Comparison of ENCODE assay signal across 11 cellular contexts in the genomic region with DNA sequence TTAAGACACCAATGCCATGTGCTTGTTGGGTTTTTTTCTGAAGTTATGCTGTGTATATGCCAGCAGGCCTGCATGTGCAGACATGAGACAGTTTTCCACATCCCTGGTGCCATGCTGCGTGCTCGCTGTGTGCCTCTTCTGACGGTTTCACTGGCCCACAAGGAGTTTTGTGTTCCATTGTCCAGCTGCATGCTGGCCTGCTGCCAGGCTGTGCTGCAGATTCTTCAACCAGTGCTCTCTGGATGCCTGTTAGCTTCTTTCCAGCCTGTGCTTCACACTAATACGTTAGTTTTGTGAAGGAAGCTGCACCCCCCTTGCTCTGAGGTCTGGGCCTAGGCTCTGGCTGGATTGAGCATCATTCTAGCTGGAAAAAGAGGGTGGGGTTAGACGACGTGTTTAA. TPM values are rescaled to one million over a fixed set of nuclear protein-coding genes. Genes with fewer than 3 reads are reported as not detected.
DNase-seq lines count a peak whose midpoint lies in the region; ATAC-seq and TF ChIP-seq lines count a peak whose summit lies in the region.
"Had no signal": no experiment of that assay in that cellular context is flagged by ENCODE, and none has a peak within 500 bp of the region (broad histone marks: within the 10 kb centered on the region; RNA-seq: fewer than 3 reads in every experiment).

No MANE protein-coding gene starts in this region.

- no peak overlapping the region for H3K4me3 Mint-ChIP-seq in stimulated activated naive CD8-positive, alpha-beta T cell treated with anti-CD3 and anti-CD28 coated beads, Interleukin-15, Interleukin-2, amounts not matched to agents 100 ng/mL and 50 ng/mL, for 24 hours
- H3K4me3 Mint-ChIP-seq in activated T-helper 17 cell treated with anti-CD3 and anti-CD28 coated beads, Interleukin-2, amount 50 U/mL, for 72 hours, result peak overlapping the region; percentile 64
- H3K4me3 Mint-ChIP-seq in MCF 10A (ENCODE audit: unreplicated experiment), result no peak overlapping the region

- H3K9me3 Mint-ChIP-seq in stimulated activated naive CD8-positive, alpha-beta T cell treated with anti-CD3 and anti-CD28 coated beads, Interleukin-15, Interleukin-2, amounts not matched to agents 100 ng/mL and 50 ng/mL, for 24 hours, result no peaks in the 10 kb centered on the region
- no peaks in the 10 kb centered on the region for H3K9me3 Mint-ChIP-seq in activated T-helper 17 cell treated with anti-CD3 and anti-CD28 coated beads, Interleukin-2, amount 50 U/mL, for 72 hours
- no peaks in the 10 kb centered on the region for H3K9me3 Mint-ChIP-seq in MCF 10A (ENCODE audit: unreplicated experiment)

- CTCF ChIA-PET in MCF 10A (lab: Yijun Ruan, JAX), result interaction anchor here (0.7 kb wide), 1 partner anchor 17 kb away, joined by 3 read pairs; no protein-coding TSS in a partner anchor

- peak overlapping the region; percentile 65 for H3K27ac Mint-ChIP-seq in stimulated activated naive CD8-positive, alpha-beta T cell treated with anti-CD3 and anti-CD28 coated beads, Interleukin-15, Interleukin-2, amounts not matched to agents 100 ng/mL and 50 ng/mL, for 24 hours
- peak overlapping the region; percentile 82 for H3K27ac Mint-ChIP-seq in activated T-helper 17 cell treated with anti-CD3 and anti-CD28 coated beads, Interleukin-2, amount 50 U/mL, for 72 hours
- no peak overlapping the region for H3K27ac Mint-ChIP-seq in MCF 10A (ENCODE audit: low read depth, unreplicated experiment)

- POLR2A ChIA-PET in MCF 10A (lab: Yijun Ruan, JAX), result no interaction called here

- no peak for DNase-seq in stimulated activated naive CD8-positive, alpha-beta T cell treated with anti-CD3 and anti-CD28 coated beads, Interleukin-15, Interleukin-2, amounts not matched to agents 100 U/mL and 50 U/mL, for 24 hours
- DNase-seq in islet precursor cell (peak; percentile 43), NCI-H1417 (lab: John Stamatoyannopoulos, UW) (no peak), MCF 10A (ENCODE audit: unreplicated experiment) (no peak)
- DNase-seq: NCI-H1436, NCI-H774 had no signal

- BruUV-seq in MCF 10A (replicated peaks; lab: Mats Ljungman, UMichigan), result no TSS peak

- peaks cover 94% of the 10 kb centered on the region for H3K4me1 Mint-ChIP-seq in stimulated activated naive CD8-positive, alpha-beta T cell treated with anti-CD3 and anti-CD28 coated beads, Interleukin-15, Interleukin-2, amounts not matched to agents 100 ng/mL and 50 ng/mL, for 24 hours (ENCODE audit: low read depth)
- peaks cover 85% of the 10 kb centered on the region for H3K4me1 Mint-ChIP-seq in activated T-helper 17 cell treated with anti-CD3 and anti-CD28 coated beads, Interleukin-2, amount 50 U/mL, for 72 hours
- peaks cover 20% of the 10 kb centered on the region for H3K4me1 Mint-ChIP-seq in MCF 10A (ENCODE audit: insufficient read depth, unreplicated experiment)

- peaks cover 4% of the 10 kb centered on the region for H3K36me3 Mint-ChIP-seq in stimulated activated naive CD8-positive, alpha-beta T cell treated with anti-CD3 and anti-CD28 coated beads, Interleukin-15, Interleukin-2, amounts not matched to agents 100 ng/mL and 50 ng/mL, for 24 hours (ENCODE audit: low read depth)
- peaks cover 22% of the 10 kb centered on the region for H3K36me3 Mint-ChIP-seq in activated T-helper 17 cell treated with anti-CD3 and anti-CD28 coated beads, Interleukin-2, amount 50 U/mL, for 72 hours (ENCODE audit: low read depth)
- no peaks in the 10 kb centered on the region for H3K36me3 Mint-ChIP-seq in MCF 10A (ENCODE audit: insufficient read depth, unreplicated experiment)

- no peaks in the 10 kb centered on the region for H3K27me3 Mint-ChIP-seq in stimulated activated naive CD8-positive, alpha-beta T cell treated with anti-CD3 and anti-CD28 coated beads, Interleukin-15, Interleukin-2, amounts not matched to agents 100 ng/mL and 50 ng/mL, for 24 hours
- no peaks in the 10 kb centered on the region for H3K27me3 Mint-ChIP-seq in activated T-helper 17 cell treated with anti-CD3 and anti-CD28 coated beads, Interleukin-2, amount 50 U/mL, for 72 hours
- H3K27me3 Mint-ChIP-seq in MCF 10A (ENCODE audit: insufficient read depth, unreplicated experiment), result no peaks in the 10 kb centered on the region

- TF ChIP-seq CTCF in MCF 10A (IDR thresholded peaks at IDR 0.05; ENCODE audit: unreplicated experiment), result no peak

- ATAC-seq in stimulated activated naive CD8-positive, alpha-beta T cell treated with anti-CD3 and anti-CD28 coated beads, Interleukin-15, Interleukin-2, amounts not matched to agents 100 U/mL and 50 U/mL, for 24 hours, result no peak
- no peak for ATAC-seq in activated T-helper 17 cell treated with anti-CD3 and anti-CD28 coated beads, Interleukin-2, amount 50 U/mL, for 72 hours (replicated peaks)
- ATAC-seq in GM19397 (IDR thresholded peaks at IDR 0.05; ENCODE audit: unreplicated experiment) (no peak), GM18909 (IDR thresholded peaks at IDR 0.05; ENCODE audit: poor library complexity, unreplicated experiment) (no peak)
- ATAC-seq: left colon had no signal

- intact Hi-C loops in MCF 10A (cut with micrococcal nuclease), result no loop called here

RNA-seq across cellular contexts. Expression of a gene that starts 17.0 kb away (rescaled TPM):
- 10 to 100 TPM; 66.4 to 74.8 TPM for total RNA-seq in activated T-helper 17 cell treated with anti-CD3 and anti-CD28 coated beads, Interleukin-2, amount 50 U/mL, for 72 hours
- total RNA-seq in MCF 10A (2022), result 20.8 and 21.5 TPM in 2 replicates
